15 cellular contexts compared by ENCODE assay signal in the genomic region with DNA sequence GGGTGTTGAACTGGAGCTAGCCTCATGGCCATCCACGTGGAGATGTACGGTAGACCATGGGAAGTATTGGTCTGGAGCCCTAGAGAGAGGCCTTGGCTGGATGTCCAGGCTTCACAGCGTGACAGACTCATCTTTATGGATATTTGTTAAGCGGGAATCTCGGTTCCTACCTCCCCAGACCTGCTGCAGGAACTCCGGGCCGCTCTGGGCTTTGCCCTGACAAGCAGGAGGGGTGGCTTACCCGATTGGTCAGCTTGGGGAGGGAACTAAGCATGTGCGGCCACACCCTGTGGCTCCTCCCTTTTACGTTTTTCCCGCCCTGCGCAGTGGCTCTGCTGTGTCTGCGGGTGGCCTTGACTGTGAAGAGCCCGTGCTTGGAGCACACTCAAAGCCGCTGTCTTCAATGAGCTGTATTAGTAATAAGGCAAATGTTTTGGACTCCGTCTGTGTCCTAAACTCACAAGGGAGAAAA. TPM values are rescaled to one million over a fixed set of nuclear protein-coding genes. Genes with fewer than 3 reads are reported as not detected.
DNase-seq lines count a peak whose midpoint lies in the region; ATAC-seq and TF ChIP-seq lines count a peak whose summit lies in the region.
"Had no signal": no experiment of that assay in that cellular context is flagged by ENCODE, and none has a peak within 500 bp of the region (broad histone marks: within the 10 kb centered on the region; RNA-seq: fewer than 3 reads in every experiment).

No MANE protein-coding gene starts in this region.

- H3K36me3 ChIP-seq in A673 (ENCODE audit: insufficient read depth, low read length, poor library complexity, severe bottlenecking) (no peaks in the 10 kb centered on the region), iPS DF 6.9 (ENCODE audit: control insufficient read depth, insufficient read depth, low read length) (no peaks in the 10 kb centered on the region)
- H3K36me3 ChIP-seq: lower lobe of right lung had no signal

- no peak for TF ChIP-seq CTCF in A673 (conservative IDR thresholded peaks at IDR 0.05; ENCODE audit: low read depth, low read length)
- TF ChIP-seq CTCF in glutamatergic neuron (IDR thresholded peaks at IDR 0.05; ENCODE audit: partially characterized antibody, unreplicated experiment) = no peak

- H3K27ac ChIP-seq in A673 (ENCODE audit: low read depth, low read length, poor library complexity, severe bottlenecking) (peak overlapping the region; percentile 95), iPS DF 6.9 (ENCODE audit: low read length) (no peak overlapping the region)
- H3K27ac ChIP-seq: lower lobe of right lung had no signal

- BruUV-seq in A673 (replicated peaks; lab: Mats Ljungman, UMichigan) = no TSS peak

- H3K4me3 Mint-ChIP-seq in activated T-helper 2 cell treated with anti-CD3 and anti-CD28 coated beads, Interferon-gamma antibody, Interleukin-2, Interleukin-4, amounts not matched to agents 10 μg/mL and 5 μg/mL and 100 μg/mL, durations not matched to agents 14 hours and 24 hours and 36 hours (ENCODE audit: low read depth) = no peak overlapping the region
- no peak overlapping the region for H3K4me3 Mint-ChIP-seq in glutamatergic neuron (ENCODE audit: unreplicated experiment)

- H3K4me3 ChIP-seq in A673 (ENCODE audit: low read depth, low read length, poor library complexity, severe bottlenecking) = no peak overlapping the region
- no peak overlapping the region for H3K4me3 ChIP-seq in iPS DF 6.9 (ENCODE audit: low read length)
- H3K4me3 ChIP-seq: lower lobe of right lung had no signal

- H3K9me3 ChIP-seq in A673 (ENCODE audit: low read depth, low read length, poor library complexity, severe bottlenecking) (no peaks in the 10 kb centered on the region), iPS DF 6.9 (ENCODE audit: control insufficient read depth, insufficient read depth, low read length) (no peaks in the 10 kb centered on the region)
- H3K9me3 ChIP-seq: lower lobe of right lung had no signal

- POLR2A ChIA-PET in A673 (lab: Charles Lee; ENCODE audit: low non-redundant PET) = no interaction called here

- H3K9me3 Mint-ChIP-seq in activated T-helper 2 cell treated with anti-CD3 and anti-CD28 coated beads, Interferon-gamma antibody, Interleukin-2, Interleukin-4, amounts not matched to agents 10 μg/mL and 5 μg/mL and 100 μg/mL, durations not matched to agents 14 hours and 24 hours and 36 hours = no peaks in the 10 kb centered on the region
- peaks cover 2% of the 10 kb centered on the region for H3K9me3 Mint-ChIP-seq in glutamatergic neuron (ENCODE audit: unreplicated experiment)
- H3K9me3 Mint-ChIP-seq: naive thymus-derived CD4-positive, alpha-beta T cell had no signal

- CTCF ChIA-PET in A673 (lab: Charles Lee) = no interaction called here

- no peaks in the 10 kb centered on the region for H3K36me3 Mint-ChIP-seq in activated T-helper 2 cell treated with anti-CD3 and anti-CD28 coated beads, Interferon-gamma antibody, Interleukin-2, Interleukin-4, amounts not matched to agents 10 μg/mL and 5 μg/mL and 100 μg/mL, durations not matched to agents 14 hours and 24 hours and 36 hours (ENCODE audit: low read depth)
- H3K36me3 Mint-ChIP-seq in glutamatergic neuron (ENCODE audit: unreplicated experiment) = peaks cover under 1% of the 10 kb centered on the region

- DNase-seq in A673 (ENCODE audit: low spot score) = peak; percentile 13
- DNase-seq in ELF-1 (ENCODE audit: low read depth, low spot score) = peak; percentile 77
- no peak for DNase-seq in activated T-helper 2 cell treated with anti-CD3 and anti-CD28 coated beads, Interferon-gamma antibody, Interleukin-2, Interleukin-4, amounts not matched to agents 10 μg/mL and 5 μg/mL and 100 μg/mL, durations not matched to agents 14 hours and 24 hours and 36 hours (ENCODE audit: low spot score)
- peak; percentile 18 for DNase-seq in iPS DF 6.9 (ENCODE audit: low read depth, low spot score)
- no peak for DNase-seq in KG1 (lab: John Stamatoyannopoulos, UW)
- no peak for DNase-seq in glutamatergic neuron
- no peak for DNase-seq in occipital lobe (lab: John Stamatoyannopoulos, UW)
- DNase-seq: activated T-cell treated with anti-CD3 and anti-CD28 coated beads for 4 hours; foreskin melanocyte; lower lobe of right lung; naive thymus-derived CD4-positive, alpha-beta T cell; NCI-H2029; NCI-H526 treated with DMSO at 0.1 percent for 48 hours; stimulated activated CD4-positive, alpha-beta T cell treated with anti-CD3 and anti-CD28 coated beads, Interleukin-15, amount 100 ng/mL, for 24 hours had no signal

- H3K4me1 ChIP-seq in A673 (ENCODE audit: insufficient read depth, low read length, poor library complexity, severe bottlenecking) (peaks cover 35% of the 10 kb centered on the region), iPS DF 6.9 (ENCODE audit: control insufficient read depth, insufficient read depth, low read length) (no peaks in the 10 kb centered on the region; the same call in 1 of the 2 replicates)
- H3K4me1 ChIP-seq: lower lobe of right lung had no signal

- no peaks in the 10 kb centered on the region for H3K27me3 Mint-ChIP-seq in activated T-helper 2 cell treated with anti-CD3 and anti-CD28 coated beads, Interferon-gamma antibody, Interleukin-2, Interleukin-4, amounts not matched to agents 10 μg/mL and 5 μg/mL and 100 μg/mL, durations not matched to agents 14 hours and 24 hours and 36 hours (ENCODE audit: low read depth)
- peaks cover 10% of the 10 kb centered on the region for H3K27me3 Mint-ChIP-seq in glutamatergic neuron (ENCODE audit: unreplicated experiment)
- H3K27me3 Mint-ChIP-seq: naive thymus-derived CD4-positive, alpha-beta T cell had no signal

- H3K27ac Mint-ChIP-seq in activated T-helper 2 cell treated with anti-CD3 and anti-CD28 coated beads, Interferon-gamma antibody, Interleukin-2, Interleukin-4, amounts not matched to agents 10 μg/mL and 5 μg/mL and 100 μg/mL, durations not matched to agents 14 hours and 24 hours and 36 hours = peak overlapping the region; percentile 89
- H3K27ac Mint-ChIP-seq in glutamatergic neuron (ENCODE audit: unreplicated experiment) = no peak overlapping the region

- no CpG with 5 or more reads among the region's 16 CpGs for WGBS in iPS DF 6.9 (ENCODE audit: insufficient coverage, insufficient read length)

- no peak for ATAC-seq in GM21576 (IDR thresholded peaks at IDR 0.05; ENCODE audit: unreplicated experiment)
- ATAC-seq: lower lobe of right lung; naive thymus-derived CD4-positive, alpha-beta T cell had no signal

- intact Hi-C loops in A673 (cut with micrococcal nuclease; ENCODE audit: unreplicated experiment) = loop anchor here (5.0 kb wide), 1 partner anchor 74 kb away; a partner anchor contains a TSS
- intact Hi-C loops in activated T-helper 2 cell treated with anti-CD3 and anti-CD28 coated beads, Interferon-gamma antibody, Interleukin-2, Interleukin-4, amounts not matched to agents 10 μg/mL and 5 μg/mL and 100 μg/mL, durations not matched to agents 14 hours and 24 hours and 36 hours (cut with micrococcal nuclease) = loop anchor here (5.0 kb wide), 2 partner anchors 209 to 369 kb away; a partner anchor contains a TSS

- H3K4me1 Mint-ChIP-seq in activated T-helper 2 cell treated with anti-CD3 and anti-CD28 coated beads, Interferon-gamma antibody, Interleukin-2, Interleukin-4, amounts not matched to agents 10 μg/mL and 5 μg/mL and 100 μg/mL, durations not matched to agents 14 hours and 24 hours and 36 hours (ENCODE audit: low read depth) = peaks cover 48% of the 10 kb centered on the region
- H3K4me1 Mint-ChIP-seq in glutamatergic neuron (ENCODE audit: low read depth, unreplicated experiment) = no peaks in the 10 kb centered on the region

- no peaks in the 10 kb centered on the region for H3K27me3 ChIP-seq in A673 (replicated peaks; ENCODE audit: insufficient read depth, low read depth, low read length, poor library complexity)
- H3K27me3 ChIP-seq in iPS DF 6.9 (ENCODE audit: control insufficient read depth, insufficient read depth, low read length) = no peaks in the 10 kb centered on the region

RNA-seq across cellular contexts. Expression of a gene that starts 52.3 kb away (rescaled TPM):
- 15.2 and 17.4 TPM in 2 replicates for total RNA-seq in A673 (2021)
- 20.4 and 21.2 TPM in 2 replicates for total RNA-seq in activated T-helper 2 cell treated with anti-CD3 and anti-CD28 coated beads, Interferon-gamma antibody, Interleukin-2, Interleukin-4, amounts not matched to agents 10 μg/mL and 5 μg/mL and 100 μg/mL, durations not matched to agents 14 hours and 24 hours and 36 hours
- total RNA-seq in glutamatergic neuron (ENCODE audit: unreplicated experiment) = 22.7 TPM
- total RNA-seq in occipital lobe = 57.6 TPM

Comparison
In these comparisons a context has a peak if more than half of its experiments do, and no peak if none do; other contexts are left out.
1. DNase-seq: peak in A673 (single experiment), ELF-1 (single experiment) and iPS DF 6.9 (single experiment); none in activated T-helper 2 cell treated with anti-CD3 and anti-CD28 coated beads, Interferon-gamma antibody, Interleukin-2, Interleukin-4, amounts not matched to agents 10 μg/mL and 5 μg/mL and 100 μg/mL, durations not matched to agents 14 hours and 24 hours and 36 hours (single experiment), KG1 (single experiment), glutamatergic neuron (single experiment) and occipital lobe (single experiment).